Comparison of ENCODE assay signal across 1 cellular context in the genomic region with DNA sequence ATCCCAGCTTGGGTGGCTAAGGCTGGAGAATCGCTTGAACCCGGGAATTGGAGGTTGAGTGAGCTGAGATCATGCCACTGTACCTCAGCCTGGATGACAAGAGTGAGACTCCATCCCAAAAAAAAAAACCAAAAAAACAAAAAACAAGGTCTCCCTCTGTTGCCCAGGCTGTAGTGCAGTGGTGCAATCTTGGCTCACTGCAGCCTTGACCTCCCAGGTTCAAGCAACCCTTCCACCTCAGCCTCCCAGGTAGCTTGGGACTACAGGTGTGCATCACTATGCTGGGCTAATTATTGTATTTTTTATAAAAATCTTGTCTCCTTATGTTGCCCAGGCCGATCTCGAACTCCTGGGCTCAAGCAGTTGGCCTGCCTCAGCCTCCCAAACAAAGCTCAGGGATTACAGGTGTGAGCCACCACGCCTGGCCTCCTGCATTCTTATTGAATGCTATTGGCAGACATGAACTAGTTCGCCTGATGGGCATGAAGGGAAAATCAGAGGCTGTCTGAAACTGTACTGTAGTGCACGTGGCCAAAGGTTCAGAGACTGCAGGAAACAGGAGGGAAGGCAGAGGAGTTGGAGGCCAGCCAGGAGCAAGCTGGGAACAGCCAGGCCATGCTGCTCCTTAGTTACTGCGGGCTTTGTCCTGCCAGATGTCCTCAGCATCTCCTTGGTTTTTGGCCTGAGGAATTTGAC.
TF ChIP-seq lines count a peak whose summit lies in the region.

No MANE protein-coding gene starts in this region.

TF ChIP-seq in HepG2, 621 proteins besides CTCF, POLR2A, EP300 and RAD21 (continued from another document and continues in another):
- TF ChIP-seq, protein P1, sequence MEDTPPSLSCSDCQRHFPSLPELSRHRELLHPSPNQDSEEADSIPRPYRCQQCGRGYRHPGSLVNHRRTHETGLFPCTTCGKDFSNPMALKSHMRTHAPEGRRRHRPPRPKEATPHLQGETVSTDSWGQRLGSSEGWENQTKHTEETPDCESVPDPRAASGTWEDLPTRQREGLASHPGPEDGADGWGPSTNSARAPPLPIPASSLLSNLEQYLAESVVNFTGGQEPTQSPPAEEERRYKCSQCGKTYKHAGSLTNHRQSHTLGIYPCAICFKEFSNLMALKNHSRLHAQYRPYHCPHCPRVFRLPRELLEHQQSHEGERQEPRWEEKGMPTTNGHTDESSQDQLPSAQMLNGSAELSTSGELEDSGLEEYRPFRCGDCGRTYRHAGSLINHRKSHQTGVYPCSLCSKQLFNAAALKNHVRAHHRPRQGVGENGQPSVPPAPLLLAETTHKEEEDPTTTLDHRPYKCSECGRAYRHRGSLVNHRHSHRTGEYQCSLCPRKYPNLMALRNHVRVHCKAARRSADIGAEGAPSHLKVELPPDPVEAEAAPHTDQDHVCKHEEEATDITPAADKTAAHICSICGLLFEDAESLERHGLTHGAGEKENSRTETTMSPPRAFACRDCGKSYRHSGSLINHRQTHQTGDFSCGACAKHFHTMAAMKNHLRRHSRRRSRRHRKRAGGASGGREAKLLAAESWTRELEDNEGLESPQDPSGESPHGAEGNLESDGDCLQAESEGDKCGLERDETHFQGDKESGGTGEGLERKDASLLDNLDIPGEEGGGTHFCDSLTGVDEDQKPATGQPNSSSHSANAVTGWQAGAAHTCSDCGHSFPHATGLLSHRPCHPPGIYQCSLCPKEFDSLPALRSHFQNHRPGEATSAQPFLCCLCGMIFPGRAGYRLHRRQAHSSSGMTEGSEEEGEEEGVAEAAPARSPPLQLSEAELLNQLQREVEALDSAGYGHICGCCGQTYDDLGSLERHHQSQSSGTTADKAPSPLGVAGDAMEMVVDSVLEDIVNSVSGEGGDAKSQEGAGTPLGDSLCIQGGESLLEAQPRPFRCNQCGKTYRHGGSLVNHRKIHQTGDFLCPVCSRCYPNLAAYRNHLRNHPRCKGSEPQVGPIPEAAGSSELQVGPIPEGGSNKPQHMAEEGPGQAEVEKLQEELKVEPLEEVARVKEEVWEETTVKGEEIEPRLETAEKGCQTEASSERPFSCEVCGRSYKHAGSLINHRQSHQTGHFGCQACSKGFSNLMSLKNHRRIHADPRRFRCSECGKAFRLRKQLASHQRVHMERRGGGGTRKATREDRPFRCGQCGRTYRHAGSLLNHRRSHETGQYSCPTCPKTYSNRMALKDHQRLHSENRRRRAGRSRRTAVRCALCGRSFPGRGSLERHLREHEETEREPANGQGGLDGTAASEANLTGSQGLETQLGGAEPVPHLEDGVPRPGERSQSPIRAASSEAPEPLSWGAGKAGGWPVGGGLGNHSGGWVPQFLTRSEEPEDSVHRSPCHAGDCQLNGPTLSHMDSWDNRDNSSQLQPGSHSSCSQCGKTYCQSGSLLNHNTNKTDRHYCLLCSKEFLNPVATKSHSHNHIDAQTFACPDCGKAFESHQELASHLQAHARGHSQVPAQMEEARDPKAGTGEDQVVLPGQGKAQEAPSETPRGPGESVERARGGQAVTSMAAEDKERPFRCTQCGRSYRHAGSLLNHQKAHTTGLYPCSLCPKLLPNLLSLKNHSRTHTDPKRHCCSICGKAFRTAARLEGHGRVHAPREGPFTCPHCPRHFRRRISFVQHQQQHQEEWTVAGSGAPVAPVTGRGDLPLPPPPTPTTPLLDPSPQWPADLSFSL (CRISPR knock-in tag; IDR thresholded peaks at IDR 0.05) = no peak
- no peak for TF ChIP-seq SRF (IDR thresholded peaks at IDR 0.05; ENCODE audit: low read depth, low read length)
- peak; percentile 72; the same call in 1 of the 2 replicates for TF ChIP-seq ZNF644 (CRISPR knock-in tag; IDR thresholded peaks at IDR 0.05; ENCODE audit: low read depth)
- TF ChIP-seq ZNF496 (CRISPR knock-in tag; IDR thresholded peaks at IDR 0.05; ENCODE audit: insufficient replicate concordance) = no peak
- no peak for TF ChIP-seq ZNF776 (CRISPR knock-in tag; IDR thresholded peaks at IDR 0.05)
- TF ChIP-seq ZSCAN25 (CRISPR knock-in tag; IDR thresholded peaks at IDR 0.05) = no peak; the same call in 1 of the 2 replicates
- no peak for TF ChIP-seq MEIS1 (CRISPR knock-in tag; IDR thresholded peaks at IDR 0.05; ENCODE audit: borderline replicate concordance)
- no peak for TF ChIP-seq PRDM4 (CRISPR knock-in tag; IDR thresholded peaks at IDR 0.05; ENCODE audit: borderline replicate concordance)
- TF ChIP-seq GFI1 (CRISPR knock-in tag; IDR thresholded peaks at IDR 0.05; ENCODE audit: borderline replicate concordance) = no peak
- TF ChIP-seq, protein P2, sequence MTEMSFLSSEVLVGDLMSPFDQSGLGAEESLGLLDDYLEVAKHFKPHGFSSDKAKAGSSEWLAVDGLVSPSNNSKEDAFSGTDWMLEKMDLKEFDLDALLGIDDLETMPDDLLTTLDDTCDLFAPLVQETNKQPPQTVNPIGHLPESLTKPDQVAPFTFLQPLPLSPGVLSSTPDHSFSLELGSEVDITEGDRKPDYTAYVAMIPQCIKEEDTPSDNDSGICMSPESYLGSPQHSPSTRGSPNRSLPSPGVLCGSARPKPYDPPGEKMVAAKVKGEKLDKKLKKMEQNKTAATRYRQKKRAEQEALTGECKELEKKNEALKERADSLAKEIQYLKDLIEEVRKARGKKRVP (CRISPR knock-in tag; IDR thresholded peaks at IDR 0.05) = no peak
- TF ChIP-seq KLF12 (CRISPR knock-in tag; IDR thresholded peaks at IDR 0.05; ENCODE audit: borderline replicate concordance) = no peak
- no peak for TF ChIP-seq CAMTA2 (CRISPR knock-in tag; IDR thresholded peaks at IDR 0.05; ENCODE audit: borderline replicate concordance)
- peak; percentile 28; the same call in 1 of the 2 replicates for TF ChIP-seq ZBTB38 (CRISPR knock-in tag; IDR thresholded peaks at IDR 0.05)
- 0 out of 2 replicates have a peak, but pooled peaks have one; percentile 36 for TF ChIP-seq ZNF766 (CRISPR knock-in tag; IDR thresholded peaks at IDR 0.05; ENCODE audit: borderline replicate concordance)
- TF ChIP-seq, protein P3, sequence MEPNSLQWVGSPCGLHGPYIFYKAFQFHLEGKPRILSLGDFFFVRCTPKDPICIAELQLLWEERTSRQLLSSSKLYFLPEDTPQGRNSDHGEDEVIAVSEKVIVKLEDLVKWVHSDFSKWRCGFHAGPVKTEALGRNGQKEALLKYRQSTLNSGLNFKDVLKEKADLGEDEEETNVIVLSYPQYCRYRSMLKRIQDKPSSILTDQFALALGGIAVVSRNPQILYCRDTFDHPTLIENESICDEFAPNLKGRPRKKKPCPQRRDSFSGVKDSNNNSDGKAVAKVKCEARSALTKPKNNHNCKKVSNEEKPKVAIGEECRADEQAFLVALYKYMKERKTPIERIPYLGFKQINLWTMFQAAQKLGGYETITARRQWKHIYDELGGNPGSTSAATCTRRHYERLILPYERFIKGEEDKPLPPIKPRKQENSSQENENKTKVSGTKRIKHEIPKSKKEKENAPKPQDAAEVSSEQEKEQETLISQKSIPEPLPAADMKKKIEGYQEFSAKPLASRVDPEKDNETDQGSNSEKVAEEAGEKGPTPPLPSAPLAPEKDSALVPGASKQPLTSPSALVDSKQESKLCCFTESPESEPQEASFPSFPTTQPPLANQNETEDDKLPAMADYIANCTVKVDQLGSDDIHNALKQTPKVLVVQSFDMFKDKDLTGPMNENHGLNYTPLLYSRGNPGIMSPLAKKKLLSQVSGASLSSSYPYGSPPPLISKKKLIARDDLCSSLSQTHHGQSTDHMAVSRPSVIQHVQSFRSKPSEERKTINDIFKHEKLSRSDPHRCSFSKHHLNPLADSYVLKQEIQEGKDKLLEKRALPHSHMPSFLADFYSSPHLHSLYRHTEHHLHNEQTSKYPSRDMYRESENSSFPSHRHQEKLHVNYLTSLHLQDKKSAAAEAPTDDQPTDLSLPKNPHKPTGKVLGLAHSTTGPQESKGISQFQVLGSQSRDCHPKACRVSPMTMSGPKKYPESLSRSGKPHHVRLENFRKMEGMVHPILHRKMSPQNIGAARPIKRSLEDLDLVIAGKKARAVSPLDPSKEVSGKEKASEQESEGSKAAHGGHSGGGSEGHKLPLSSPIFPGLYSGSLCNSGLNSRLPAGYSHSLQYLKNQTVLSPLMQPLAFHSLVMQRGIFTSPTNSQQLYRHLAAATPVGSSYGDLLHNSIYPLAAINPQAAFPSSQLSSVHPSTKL (CRISPR knock-in tag; IDR thresholded peaks at IDR 0.05) = peak; percentile 69
- peak; percentile 37; the same call in 1 of the 2 replicates for TF ChIP-seq PAXIP1 (CRISPR knock-in tag; conservative IDR thresholded peaks at IDR 0.05)
- no peak for TF ChIP-seq ETS1 (CRISPR knock-in tag; IDR thresholded peaks at IDR 0.05)
- TF ChIP-seq HOXD1 (CRISPR knock-in tag; IDR thresholded peaks at IDR 0.05) = no peak
- 0 out of 2 replicates have a peak, but pooled peaks have one; percentile 39 for TF ChIP-seq ZHX2 (IDR thresholded peaks at IDR 0.05; ENCODE audit: low read depth)
- TF ChIP-seq ZHX2 (CRISPR knock-in tag; IDR thresholded peaks at IDR 0.05; ENCODE audit: borderline replicate concordance) = no peak
- TF ChIP-seq GABPA (IDR thresholded peaks at IDR 0.05; ENCODE audit: low read depth, low read length) = no peak
- TF ChIP-seq GABPA (CRISPR knock-in tag; IDR thresholded peaks at IDR 0.05; ENCODE audit: low read depth) = 0 out of 2 replicates have a peak, but pooled peaks have one; percentile 37
